In genomic region chr12:102167821-102168605, GRCh38 we compare ENCODE assay signal across 12 cellular contexts. TPM values are rescaled to one million over a fixed set of nuclear protein-coding genes. Genes with fewer than 3 reads are reported as not detected.
DNase-seq lines count a peak whose midpoint lies in the region; ATAC-seq and TF ChIP-seq lines count a peak whose summit lies in the region.
"Had no signal": no experiment of that assay in that cellular context is flagged by ENCODE, and none has a peak within 500 bp of the region (broad histone marks: within the 10 kb centered on the region; RNA-seq: fewer than 3 reads in every experiment).

No MANE protein-coding gene starts in this region.

- no peaks in the 10 kb centered on the region for H3K9me3 ChIP-seq in fibroblast of lung (ENCODE audit: control insufficient read depth, insufficient read depth, low read depth, low read length)
- no peaks in the 10 kb centered on the region for H3K9me3 ChIP-seq in effector memory CD4-positive, alpha-beta T cell (ENCODE audit: control insufficient read depth, low read length)

- H3K27ac ChIP-seq in fibroblast of lung (ENCODE audit: insufficient read depth, low read length) = no peak overlapping the region
- H3K27ac ChIP-seq in effector memory CD4-positive, alpha-beta T cell (ENCODE audit: insufficient read depth, low read length, poor library complexity, severe bottlenecking) = no peak overlapping the region

- in situ Hi-C loops in GM13977 (cut with MboI; ENCODE audit: low pct_unique_long_range_greater_than_20kb, low sequenced_read_pairs, unreplicated experiment) = no loop called here

- no peaks in the 10 kb centered on the region for H3K27me3 ChIP-seq in fibroblast of lung (ENCODE audit: control insufficient read depth, insufficient read depth, low read length)
- H3K27me3 ChIP-seq in effector memory CD4-positive, alpha-beta T cell (replicated peaks; ENCODE audit: control insufficient read depth, insufficient read depth, low read length, poor library complexity, severe bottlenecking) = no peaks in the 10 kb centered on the region

- H3K9ac ChIP-seq in fibroblast of lung (ENCODE audit: insufficient read depth, low read length) = no peak overlapping the region

- no peaks in the 10 kb centered on the region for H3K4me1 ChIP-seq in fibroblast of lung (ENCODE audit: control insufficient read depth, extremely low read depth, insufficient read depth, low read length)
- no peaks in the 10 kb centered on the region for H3K4me1 ChIP-seq in effector memory CD4-positive, alpha-beta T cell (ENCODE audit: control insufficient read depth, insufficient read depth, low read length, poor library complexity, severe bottlenecking)

- H2AFZ ChIP-seq in fibroblast of lung (ENCODE audit: low read length) = no peak overlapping the region

- DNase-seq in GM13977 (ENCODE audit: low spot score) (peak; percentile 15), fibroblast of lung (ENCODE audit: low read depth in 2 of 2) (peak; percentile 6 to 9), SHP77 (lab: John Stamatoyannopoulos, UW) (no peak), foreskin melanocyte (no peak), NCI-H146 (lab: John Stamatoyannopoulos, UW) (no peak)
- DNase-seq in effector memory CD4-positive, alpha-beta T cell = no peak
- DNase-seq: DMS79; naive B cell; stimulated activated CD4-positive, alpha-beta T cell treated with anti-CD3 and anti-CD28 coated beads, Interleukin-4, amount 100 ng/mL, for 1 hour had no signal

- no peak for TF ChIP-seq CTCF in GM13977 (IDR thresholded peaks at IDR 0.05; ENCODE audit: extremely low read depth, insufficient read depth, missing control alignments)
- no peak for TF ChIP-seq CTCF in fibroblast of lung (conservative IDR thresholded peaks at IDR 0.05 in 1 of 2, IDR thresholded peaks at IDR 0.05 in 1 of 2; ENCODE audit: low read depth in 1 of 2, low read length in 2 of 2)

- peak; percentile 67 for ATAC-seq in GM21390 (IDR thresholded peaks at IDR 0.05; ENCODE audit: unreplicated experiment)
- ATAC-seq in HG03520 (IDR thresholded peaks at IDR 0.05; ENCODE audit: unreplicated experiment) = peak; percentile 72

- H3K4me2 ChIP-seq in fibroblast of lung (ENCODE audit: extremely low read depth, insufficient read depth, low read length) = no peak overlapping the region

- no peaks in the 10 kb centered on the region for H3K36me3 ChIP-seq in fibroblast of lung (ENCODE audit: control insufficient read depth, insufficient read depth, low read length)
- H3K36me3 ChIP-seq in effector memory CD4-positive, alpha-beta T cell (ENCODE audit: control insufficient read depth, insufficient read depth, low read length) = no peaks in the 10 kb centered on the region

- no peak overlapping the region for H3K4me3 ChIP-seq in fibroblast of lung (replicated peaks in 1 of 4; ENCODE audit: control extremely low read depth in 1 of 4, insufficient read depth in 1 of 4, low read depth in 3 of 4, low read length in 4 of 4)
- H3K4me3 ChIP-seq in effector memory CD4-positive, alpha-beta T cell (ENCODE audit: insufficient read depth, low read depth, low read length, poor library complexity, severe bottlenecking) = no peak overlapping the region

- H3K79me2 ChIP-seq in fibroblast of lung (ENCODE audit: control insufficient read depth, insufficient read depth, low read length) = no peaks in the 10 kb centered on the region

- H4K20me1 ChIP-seq in fibroblast of lung (ENCODE audit: control insufficient read depth, extremely low read depth, insufficient read depth, low read length) = no peaks in the 10 kb centered on the region

RNA-seq across cellular contexts. Expression of gene PMCH, which starts 29.6 kb away (rescaled TPM):
- total RNA-seq in fibroblast of lung = not detected in 2 replicates
- polyA plus RNA-seq in fibroblast of lung = not detected in 2 replicates
- polyA plus RNA-seq in fibroblast of lung (2012) = not detected in 2 replicates
- not detected in 2 replicates for polyA minus RNA-seq in fibroblast of lung (ENCODE audit: low replicate concordance)
- total RNA-seq: OCI-LY7 had no signal

RNA-seq across cellular contexts. Expression of gene PARPBP, which starts 48.0 kb away (rescaled TPM):
- 3.6 and 9.4 TPM in 2 replicates for total RNA-seq in fibroblast of lung
- 5.7 and 11.7 TPM in 2 replicates for polyA plus RNA-seq in fibroblast of lung
- 3.3 and 7.0 TPM in 2 replicates for polyA plus RNA-seq in fibroblast of lung (2012)
- polyA minus RNA-seq in fibroblast of lung (ENCODE audit: low replicate concordance) = 1.4 and 1.6 TPM in 2 replicates

RNA-seq across cellular contexts. Expression of gene NUP37, which starts 48.1 kb away (rescaled TPM):
- total RNA-seq in fibroblast of lung = 30.3 and 38.3 TPM in 2 replicates
- polyA plus RNA-seq in fibroblast of lung = 61.9 and 81.0 TPM in 2 replicates
- 32.0 and 42.3 TPM in 2 replicates for polyA plus RNA-seq in fibroblast of lung (2012)
- polyA minus RNA-seq in fibroblast of lung (ENCODE audit: low replicate concordance) = 2.8 TPM in 1 of 2 replicates, not detected in the other

Comparison
In these comparisons a context has a peak if more than half of its experiments do, and no peak if none do; other contexts are left out.
1. DNase-seq: peak in GM13977 (single experiment) and fibroblast of lung (2 of 2); none in effector memory CD4-positive, alpha-beta T cell (0 of 3), SHP77 (0 of 2), foreskin melanocyte (single experiment) and NCI-H146 (single experiment).